In the genomic region with DNA sequence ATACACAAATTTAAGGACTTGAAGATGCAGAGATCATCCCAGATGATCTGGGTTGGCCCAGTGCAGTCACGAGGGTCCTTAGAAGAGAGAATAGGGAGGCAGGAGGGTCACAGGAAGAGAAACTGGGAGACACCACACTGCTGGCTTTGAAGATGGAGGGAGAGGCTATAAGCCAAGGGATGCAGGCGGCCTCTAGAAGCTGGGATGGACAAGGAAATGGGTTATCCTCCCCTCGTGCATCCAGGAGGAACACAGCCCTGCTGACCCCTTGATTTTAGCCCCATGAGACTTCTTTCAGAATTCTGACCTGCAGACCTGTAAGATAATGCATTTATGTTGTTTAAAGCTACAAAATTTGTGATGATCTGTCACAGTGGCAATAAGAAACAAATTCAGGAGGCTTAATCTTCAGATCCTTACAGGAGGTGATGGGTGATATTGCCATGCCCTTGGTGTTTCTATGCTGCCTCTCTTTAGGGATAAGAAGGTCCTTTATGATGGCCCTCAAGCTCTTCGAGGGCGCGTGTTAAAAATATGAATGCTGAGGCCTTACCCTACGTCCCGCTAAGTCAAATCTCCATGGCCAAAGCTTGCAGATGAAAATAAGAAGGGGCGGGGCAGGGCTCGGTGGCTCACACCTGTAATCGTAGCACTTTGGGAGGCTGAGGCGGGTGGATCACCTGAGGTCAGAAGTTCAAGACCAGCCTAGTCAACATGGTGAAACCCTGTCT, we compare ENCODE assay signal across 15 cellular contexts. TPM values are rescaled to one million over a fixed set of nuclear protein-coding genes. Genes with fewer than 3 reads are reported as not detected.
DNase-seq lines count a peak whose midpoint lies in the region; ATAC-seq and TF ChIP-seq lines count a peak whose summit lies in the region.
"Had no signal": no experiment of that assay in that cellular context is flagged by ENCODE, and none has a peak within 500 bp of the region (broad histone marks: within the 10 kb centered on the region; RNA-seq: fewer than 3 reads in every experiment).

No MANE protein-coding gene starts in this region.

- H3K27me3 Mint-ChIP-seq in GM23338 (ENCODE audit: insufficient read depth, low read depth, poor library complexity), result peaks cover 11% of the 10 kb centered on the region

- no peak overlapping the region for H3K9ac ChIP-seq in neuronal stem cell (ENCODE audit: low read depth, low read length, poor library complexity)
- H3K9ac ChIP-seq: GM23248 had no signal

- H4K20me1 ChIP-seq in GM23338 (replicated peaks; ENCODE audit: insufficient read depth), result no peaks in the 10 kb centered on the region

- no peaks in the 10 kb centered on the region for H3K9me2 ChIP-seq in GM23338 (ENCODE audit: insufficient read depth)

- no peak overlapping the region for H2BK120ac ChIP-seq in neuronal stem cell (ENCODE audit: low read depth, low read length)

- no CpG with 5 or more reads among the region's 12 CpGs for WGBS in neuronal stem cell (ENCODE audit: extremely low coverage in 2 of 2, insufficient read length in 2 of 2, insufficient replicate concordance in 1 of 2), 2 donors

- H3K9me3 Mint-ChIP-seq in GM23338, result peaks cover 3% of the 10 kb centered on the region; the same call in 1 of the 3 replicates
- H3K9me3 Mint-ChIP-seq: CD4-positive, alpha-beta memory T cell had no signal

- H3K36me3 ChIP-seq in GM23338 (ENCODE audit: insufficient read depth) (no peaks in the 10 kb centered on the region), neuronal stem cell (replicated peaks in 1 of 2; ENCODE audit: control insufficient read depth in 2 of 2, insufficient read depth in 2 of 2, low read length in 2 of 2) (no peaks in the 10 kb centered on the region), lower lobe of right lung (no peaks in the 10 kb centered on the region)
- H3K36me3 ChIP-seq: HAP-1 had no signal

- DNase-seq in GM23338 (ENCODE audit: low spot score) (no peak), neuronal stem cell (ENCODE audit: low spot score) (no peak), lower lobe of right lung (no peak)
- DNase-seq: C1 segment of cervical spinal cord; CD4-positive, alpha-beta memory T cell; COR-L47; DMS153; DND-41; GM23248; HFFc6 had no signal

- H3F3A ChIP-seq in GM23338 (replicated peaks; ENCODE audit: low read depth), result 0 out of 2 replicates have a peak, but pooled peaks cover 1% of the 10 kb centered on the region

- H2BK12ac ChIP-seq in neuronal stem cell (ENCODE audit: low read length), result no peak overlapping the region

- H2AK5ac ChIP-seq in neuronal stem cell (ENCODE audit: low read depth, low read length), result peak overlapping the region; percentile 11

- no peak for ATAC-seq in GM23338
- ATAC-seq in GM18867 (IDR thresholded peaks at IDR 0.05; ENCODE audit: unreplicated experiment), result no peak
- no peak for ATAC-seq in lower lobe of right lung

- H2BK15ac ChIP-seq in neuronal stem cell (ENCODE audit: low read length), result no peak overlapping the region

- no peak overlapping the region for H3K27ac Mint-ChIP-seq in GM23338
- H3K27ac Mint-ChIP-seq: HFFc6 had no signal

- H2AFZ ChIP-seq in GM23338 (0 out of 2 replicates have a peak overlapping the region, but pooled peaks have one; percentile 10), neuronal stem cell (ENCODE audit: low read length) (no peak overlapping the region)
- H2AFZ ChIP-seq: GM23248 had no signal

- no peaks in the 10 kb centered on the region; the same call in 2 of the 3 replicates for H3K36me3 Mint-ChIP-seq in GM23338 (ENCODE audit: low read depth)
- H3K36me3 Mint-ChIP-seq: CD4-positive, alpha-beta memory T cell had no signal

- TF ChIP-seq CTCF in GM23338 (conservative IDR thresholded peaks at IDR 0.05; ENCODE audit: low read depth in 2 of 2), result no peak
- no peak for TF ChIP-seq CTCF in lower lobe of right lung (IDR thresholded peaks at IDR 0.05)

- intact Hi-C loops in lower lobe of right lung (cut with DNase I), result no loop called here

- H3K4ac ChIP-seq in neuronal stem cell (ENCODE audit: low read length), result no peak overlapping the region

- peaks cover 12% of the 10 kb centered on the region for H3K4me1 Mint-ChIP-seq in GM23338

- H3K27me3 ChIP-seq in GM23338 (ENCODE audit: insufficient read depth) (no peaks in the 10 kb centered on the region), neuronal stem cell (ENCODE audit: control insufficient read depth in 3 of 3, insufficient read depth in 3 of 3, low read depth in 1 of 3, low read length in 3 of 3) (no peaks in the 10 kb centered on the region), lower lobe of right lung (ENCODE audit: low read depth) (no peaks in the 10 kb centered on the region)

- H3K4me2 ChIP-seq in GM23338, result no peak overlapping the region
- no peak overlapping the region for H3K4me2 ChIP-seq in neuronal stem cell (ENCODE audit: insufficient read depth, low read length, poor library complexity, severe bottlenecking)

- H3K18ac ChIP-seq in neuronal stem cell (ENCODE audit: low read length), result no peak overlapping the region

- H3K9me3 ChIP-seq in neuronal stem cell (replicated peaks in 1 of 2; ENCODE audit: control insufficient read depth in 2 of 2, insufficient read depth in 1 of 2, low read depth in 1 of 2, low read length in 2 of 2), result no peaks in the 10 kb centered on the region
- no peaks in the 10 kb centered on the region for H3K9me3 ChIP-seq in lower lobe of right lung
- H3K9me3 ChIP-seq: HAP-1 had no signal

- H3K14ac ChIP-seq in neuronal stem cell (ENCODE audit: low read length), result no peak overlapping the region

- no peaks in the 10 kb centered on the region for H3K79me1 ChIP-seq in neuronal stem cell (ENCODE audit: low read depth, low read length)

- no peak overlapping the region for H3K27ac ChIP-seq in GM23338 (ENCODE audit: low read depth)
- H3K27ac ChIP-seq in neuronal stem cell (replicated peaks; ENCODE audit: low read length), result no peak overlapping the region
- H3K27ac ChIP-seq in lower lobe of right lung, result no peak overlapping the region
- H3K27ac ChIP-seq: GM23248 had no signal

- H3K23ac ChIP-seq in neuronal stem cell (ENCODE audit: low read depth, low read length, poor library complexity), result no peak overlapping the region

- no peaks in the 10 kb centered on the region; the same call in 1 of the 2 replicates for H3K4me1 ChIP-seq in GM23338 (ENCODE audit: insufficient read depth)
- H3K4me1 ChIP-seq in neuronal stem cell (ENCODE audit: control insufficient read depth in 2 of 2, insufficient read depth in 1 of 2, low read depth in 1 of 2, low read length in 2 of 2), result peaks cover 6 to 10% of the 10 kb centered on the region in 2 donors
- no peaks in the 10 kb centered on the region for H3K4me1 ChIP-seq in lower lobe of right lung
- H3K4me1 ChIP-seq: HAP-1 had no signal

- no peak overlapping the region for H4K91ac ChIP-seq in neuronal stem cell (ENCODE audit: low read depth, low read length, poor library complexity)

- H2BK5ac ChIP-seq in neuronal stem cell (ENCODE audit: low read length), result no peak overlapping the region

- H3K4me3 ChIP-seq in GM23338 (no peak overlapping the region), neuronal stem cell (ENCODE audit: low read length in 2 of 2) (no peak overlapping the region), lower lobe of right lung (no peak overlapping the region)
- H3K4me3 ChIP-seq: GM23248, HAP-1 had no signal

- no peak overlapping the region for H3K4me3 Mint-ChIP-seq in GM23338
- H3K4me3 Mint-ChIP-seq: CD4-positive, alpha-beta memory T cell; HFFc6 had no signal

- no peak overlapping the region for H4K8ac ChIP-seq in neuronal stem cell (ENCODE audit: low read depth, low read length)

- no peaks in the 10 kb centered on the region for H3K79me2 ChIP-seq in GM23338 (replicated peaks; ENCODE audit: insufficient read depth)

RNA-seq across cellular contexts. Expression of a gene that starts 1.5 kb away (rescaled TPM):
- total RNA-seq in GM23338 (2014; rRNA removed; shearing (Covaris generic)), result not detected in 2 replicates
- polyA plus RNA-seq in GM23338 (2016; fragmentation: Nextera tagmentation; extraction: Ambion mirVana), result not detected in 2 replicates
- polyA plus RNA-seq in neuronal stem cell (2013, experiment 1 of 2), result not detected
- not detected for polyA plus RNA-seq in neuronal stem cell (2013, experiment 2 of 2)
- total RNA-seq in lower lobe of right lung, result not detected
- total RNA-seq: A172; A673; CD4-positive, alpha-beta memory T cell; GM23248; HFFc6 had no signal
- polyA plus RNA-seq: BJ; CD4-positive, alpha-beta memory T cell; GM23248 had no signal

RNA-seq across cellular contexts. Expression of a gene that starts 3.4 kb away (rescaled TPM):
- total RNA-seq in GM23338 (2014; rRNA removed; shearing (Covaris generic)), result not detected in 2 replicates
- polyA plus RNA-seq in GM23338 (2016; fragmentation: Nextera tagmentation; extraction: Ambion mirVana), result 1.2 and 2.1 TPM in 2 replicates
- not detected for polyA plus RNA-seq in neuronal stem cell (2013, experiment 1 of 2)
- not detected for polyA plus RNA-seq in neuronal stem cell (2013, experiment 2 of 2)
- not detected for total RNA-seq in lower lobe of right lung
- total RNA-seq: A172; A673; CD4-positive, alpha-beta memory T cell; GM23248; HFFc6 had no signal
- polyA plus RNA-seq: BJ; CD4-positive, alpha-beta memory T cell; GM23248 had no signal

RNA-seq across cellular contexts. Expression of a gene that starts 4.3 kb away (rescaled TPM):
- total RNA-seq in GM23338 (2014; rRNA removed; shearing (Covaris generic)), result not detected in 2 replicates
- not detected in 2 replicates for polyA plus RNA-seq in GM23338 (2016; fragmentation: Nextera tagmentation; extraction: Ambion mirVana)
- not detected for polyA plus RNA-seq in neuronal stem cell (2013, experiment 1 of 2)
- polyA plus RNA-seq in neuronal stem cell (2013, experiment 2 of 2), result not detected
- not detected for total RNA-seq in lower lobe of right lung
- total RNA-seq: A172; A673; CD4-positive, alpha-beta memory T cell; GM23248; HFFc6 had no signal
- polyA plus RNA-seq: BJ; CD4-positive, alpha-beta memory T cell; GM23248 had no signal

RNA-seq across cellular contexts. Expression of a gene that starts 8.6 kb away (rescaled TPM):
- not detected in 2 replicates for total RNA-seq in GM23338 (2014; rRNA removed; shearing (Covaris generic))
- not detected in 2 replicates for polyA plus RNA-seq in GM23338 (2016; fragmentation: Nextera tagmentation; extraction: Ambion mirVana)
- polyA plus RNA-seq in neuronal stem cell (2013, experiment 1 of 2), result not detected
- polyA plus RNA-seq in neuronal stem cell (2013, experiment 2 of 2), result not detected
- not detected for total RNA-seq in lower lobe of right lung
- total RNA-seq: A172; A673; CD4-positive, alpha-beta memory T cell; GM23248; HFFc6 had no signal
- polyA plus RNA-seq: BJ; CD4-positive, alpha-beta memory T cell; GM23248 had no signal

RNA-seq across cellular contexts. Expression of a gene that starts 21.8 kb away (rescaled TPM):
- total RNA-seq in GM23338 (2014; rRNA removed; shearing (Covaris generic)), result 79.2 and 84.7 TPM in 2 replicates
- polyA plus RNA-seq in GM23338 (2016; fragmentation: Nextera tagmentation; extraction: Ambion mirVana), result 104 and 108 TPM in 2 replicates
- polyA plus RNA-seq in neuronal stem cell (2013, experiment 1 of 2), result 3.4 TPM
- polyA plus RNA-seq in neuronal stem cell (2013, experiment 2 of 2), result 3.6 TPM
- 17.8 TPM for total RNA-seq in lower lobe of right lung
- total RNA-seq: A172 had no signal
